ENCODE assay signal across 23 cellular contexts in the genomic region with DNA sequence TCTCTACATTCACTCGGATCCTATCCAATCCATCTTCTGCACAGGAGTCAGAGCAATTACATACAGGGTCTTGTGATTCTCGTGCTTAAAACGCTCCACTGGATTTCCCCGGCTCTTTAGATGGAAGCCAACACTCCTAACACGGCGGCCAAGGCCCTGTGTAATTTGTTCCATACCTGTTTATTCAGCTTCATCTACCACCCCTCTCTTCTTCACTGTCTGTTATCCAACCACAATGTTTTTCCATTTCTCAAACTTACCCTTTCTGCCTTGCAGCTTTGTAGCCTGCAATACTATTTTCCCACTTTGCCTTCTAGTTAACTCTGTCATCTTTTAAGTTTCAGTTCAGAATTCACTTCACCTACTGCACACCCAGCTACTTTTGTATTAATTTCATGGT.
DNase-seq lines count a peak whose midpoint lies in the region; ATAC-seq, FAIRE-seq and TF ChIP-seq lines count a peak whose summit lies in the region.
"Had no signal": no experiment of that assay in that cellular context is flagged by ENCODE, and none has a peak within 500 bp of the region (broad histone marks: within the 10 kb centered on the region; RNA-seq: fewer than 3 reads in every experiment).

No MANE protein-coding gene starts in this region.

- no peak for TF ChIP-seq POLR2A in GM12892 (IDR thresholded peaks at IDR 0.05; ENCODE audit: low read depth, low read length)

- H3K4me3 ChIP-seq in coronary artery: no peak overlapping the region
- H3K4me3 ChIP-seq: GM23248, HAP-1 had no signal

- peak; percentile 77 for FAIRE-seq in GM12892 (lab: Jason Lieb, UNC)
- FAIRE-seq: GM19239, RCC 7860 had no signal

- CTCF ChIA-PET in activated naive CD4-positive, alpha-beta T cell treated with anti-CD3 and anti-CD28 coated beads for 36 hours (lab: Charles Lee): interaction anchor here (1.2 to 4.2 kb wide), 3 partner anchors 428 to 616 kb away, joined by 3 to 22 read pairs (median 3); no protein-coding TSS in a partner anchor

- H3K27me3 Mint-ChIP-seq in activated naive CD4-positive, alpha-beta T cell treated with anti-CD3 and anti-CD28 coated beads, Interleukin-2, amount 50 U/mL, for 24 hours: no peaks in the 10 kb centered on the region
- no peaks in the 10 kb centered on the region for H3K27me3 Mint-ChIP-seq in activated naive CD4-positive, alpha-beta T cell treated with anti-CD3 and anti-CD28 coated beads for 36 hours (ENCODE audit: low read depth)
- no peaks in the 10 kb centered on the region for H3K27me3 Mint-ChIP-seq in activated naive CD8-positive, alpha-beta T cell treated with anti-CD3 and anti-CD28 coated beads, Interleukin-2, amount 50 U/mL, for 24 hours

- H3K9me3 Mint-ChIP-seq in activated naive CD4-positive, alpha-beta T cell treated with anti-CD3 and anti-CD28 coated beads, Interleukin-2, amount 50 U/mL, for 24 hours: peaks cover 4% of the 10 kb centered on the region
- peaks cover 20% of the 10 kb centered on the region for H3K9me3 Mint-ChIP-seq in activated naive CD4-positive, alpha-beta T cell treated with anti-CD3 and anti-CD28 coated beads for 36 hours
- H3K9me3 Mint-ChIP-seq in activated naive CD8-positive, alpha-beta T cell treated with anti-CD3 and anti-CD28 coated beads, Interleukin-2, amount 50 U/mL, for 24 hours: peaks cover 24% of the 10 kb centered on the region

- no peak overlapping the region for H3K4me3 Mint-ChIP-seq in activated naive CD4-positive, alpha-beta T cell treated with anti-CD3 and anti-CD28 coated beads, Interleukin-2, amount 50 U/mL, for 24 hours
- no peak overlapping the region for H3K4me3 Mint-ChIP-seq in activated naive CD4-positive, alpha-beta T cell treated with anti-CD3 and anti-CD28 coated beads for 36 hours
- peak overlapping the region; percentile 9 for H3K4me3 Mint-ChIP-seq in activated naive CD8-positive, alpha-beta T cell treated with anti-CD3 and anti-CD28 coated beads, Interleukin-2, amount 50 U/mL, for 24 hours

- DNase-seq in activated CD4-positive, CD25-positive, alpha-beta regulatory T cell treated with anti-CD3 and anti-CD28 coated beads, Interleukin-2, amount 50 U/mL, for 72 hours: no peak
- no peak for DNase-seq in activated naive CD4-positive, alpha-beta T cell treated with anti-CD3 and anti-CD28 coated beads for 36 hours
- DNase-seq in GM12892 (ENCODE audit: insufficient read length): no peak
- peak; percentile 8 for DNase-seq in activated naive CD8-positive, alpha-beta T cell treated with anti-CD3 and anti-CD28 coated beads, Interleukin-2, amount 50 U/mL, for 24 hours
- DNase-seq in coronary artery (ENCODE audit: low spot score): no peak
- DNase-seq in HT-29 (ENCODE audit: low spot score): no peak
- DNase-seq: AML-193, COR-L47, DMS153, GF-D8, GM23248, NCI-H1417, NCI-H187, NCI-H2227 treated with DMSO at 0.1 percent for 48 hours, NCI-H510A treated with DMSO at 0.1 percent for 48 hours, NCI-H774 had no signal

- intact Hi-C loops in activated naive CD4-positive, alpha-beta T cell treated with anti-CD3 and anti-CD28 coated beads for 36 hours (cut with micrococcal nuclease): loop anchor here (1.0 to 10.0 kb wide), 6 partner anchors 42 to 1223 kb away; no protein-coding TSS in a partner anchor

- peak overlapping the region; percentile 15 for H3K27ac Mint-ChIP-seq in activated naive CD4-positive, alpha-beta T cell treated with anti-CD3 and anti-CD28 coated beads, Interleukin-2, amount 50 U/mL, for 24 hours
- H3K27ac Mint-ChIP-seq in activated naive CD4-positive, alpha-beta T cell treated with anti-CD3 and anti-CD28 coated beads for 36 hours: no peak overlapping the region
- H3K27ac Mint-ChIP-seq in activated naive CD8-positive, alpha-beta T cell treated with anti-CD3 and anti-CD28 coated beads, Interleukin-2, amount 50 U/mL, for 24 hours: peak overlapping the region; percentile 59

- peaks cover 3% of the 10 kb centered on the region for H3K36me3 Mint-ChIP-seq in activated naive CD4-positive, alpha-beta T cell treated with anti-CD3 and anti-CD28 coated beads, Interleukin-2, amount 50 U/mL, for 24 hours
- H3K36me3 Mint-ChIP-seq in activated naive CD4-positive, alpha-beta T cell treated with anti-CD3 and anti-CD28 coated beads for 36 hours (ENCODE audit: low read depth): peaks cover 5% of the 10 kb centered on the region
- H3K36me3 Mint-ChIP-seq in activated naive CD8-positive, alpha-beta T cell treated with anti-CD3 and anti-CD28 coated beads, Interleukin-2, amount 50 U/mL, for 24 hours (ENCODE audit: low read depth): peaks cover 6% of the 10 kb centered on the region

- ATAC-seq in activated CD4-positive, CD25-positive, alpha-beta regulatory T cell treated with anti-CD3 and anti-CD28 coated beads, Interleukin-2, amount 50 U/mL, for 24 hours: peak; percentile 39 to 55
- peak; percentile 84 for ATAC-seq in activated naive CD8-positive, alpha-beta T cell treated with anti-CD3 and anti-CD28 coated beads, Interleukin-2, amount 50 U/mL, for 24 hours

- no peak for TF ChIP-seq CTCF in coronary artery (IDR thresholded peaks at IDR 0.05)

- H3K4me1 Mint-ChIP-seq in activated naive CD4-positive, alpha-beta T cell treated with anti-CD3 and anti-CD28 coated beads, Interleukin-2, amount 50 U/mL, for 24 hours: peaks cover 31% of the 10 kb centered on the region
- H3K4me1 Mint-ChIP-seq in activated naive CD4-positive, alpha-beta T cell treated with anti-CD3 and anti-CD28 coated beads for 36 hours (ENCODE audit: low read depth): peaks cover 33% of the 10 kb centered on the region
- peaks cover 27% of the 10 kb centered on the region for H3K4me1 Mint-ChIP-seq in activated naive CD8-positive, alpha-beta T cell treated with anti-CD3 and anti-CD28 coated beads, Interleukin-2, amount 50 U/mL, for 24 hours

- H3K27ac ChIP-seq in coronary artery: no peak overlapping the region
- H3K27ac ChIP-seq: 22Rv1, GM23248, KMS-11 had no signal
